13 cellular contexts compared by ENCODE assay signal in genomic region chr2:241223211-241224067, GRCh38. TPM values are rescaled to one million over a fixed set of nuclear protein-coding genes. Genes with fewer than 3 reads are reported as not detected.
DNase-seq lines count a peak whose midpoint lies in the region; ATAC-seq, FAIRE-seq and TF ChIP-seq lines count a peak whose summit lies in the region.
"Had no signal": no experiment of that assay in that cellular context is flagged by ENCODE, and none has a peak within 500 bp of the region (broad histone marks: within the 10 kb centered on the region; RNA-seq: fewer than 3 reads in every experiment).

No MANE protein-coding gene starts in this region.

- no peak for TF ChIP-seq CTCF in DND-41 (IDR thresholded peaks at IDR 0.05; ENCODE audit: borderline replicate concordance, extremely low read depth, low read length, poor library complexity, severe bottlenecking)
- no peak for TF ChIP-seq CTCF in endothelial cell of umbilical vein (IDR thresholded peaks at IDR 0.05; ENCODE audit: extremely low read depth in 1 of 2, insufficient read depth in 1 of 2, low read depth in 1 of 2, low read length in 2 of 2)
- TF ChIP-seq CTCF in neural crest cell (conservative IDR thresholded peaks at IDR 0.05) = no peak
- no peak for TF ChIP-seq CTCF in WERI-Rb-1 (IDR thresholded peaks at IDR 0.05; ENCODE audit: low read depth, low read length)

- dilution Hi-C loops in endothelial cell of umbilical vein (cut with MboI; ENCODE audit: extremely low pct_ligation_motif_present, low sequenced_read_pairs) = no loop called here

- no peak for TF ChIP-seq POLR2A in endothelial cell of umbilical vein (IDR thresholded peaks at IDR 0.05; ENCODE audit: low read depth, low read length)

- CTCF ChIA-PET in endothelial cell of umbilical vein (lab: Charles Lee) = interaction anchor here (0.9 to 1.2 kb wide), 2 partner anchors 145 to 372 kb away, joined by 3 to 5 read pairs; no protein-coding TSS in a partner anchor

- peaks cover 7% of the 10 kb centered on the region for H3K27me3 Mint-ChIP-seq in neural crest cell (ENCODE audit: low read depth)

- H3K9ac ChIP-seq in DND-41 (ENCODE audit: low read depth, low read length) (no peak overlapping the region), endothelial cell of umbilical vein (replicated peaks; ENCODE audit: extremely low read depth, insufficient read depth, low read length) (no peak overlapping the region)

- H3K4me1 ChIP-seq in DND-41 (ENCODE audit: insufficient read depth, low read length) (no peaks in the 10 kb centered on the region), endothelial cell of umbilical vein (ENCODE audit: control insufficient read depth, extremely low read depth, insufficient read depth, low read length) (peaks cover 24% of the 10 kb centered on the region)

- H3K4me3 Mint-ChIP-seq in neural crest cell = peak overlapping the region; percentile 76

- H3K9me1 ChIP-seq in endothelial cell of umbilical vein (replicated peaks; ENCODE audit: control insufficient read depth, extremely low read depth, insufficient read depth, low read length) = no peaks in the 10 kb centered on the region

- no peak overlapping the region for H3K4me2 ChIP-seq in DND-41 (ENCODE audit: insufficient read depth, low read length)
- no peak overlapping the region for H3K4me2 ChIP-seq in endothelial cell of umbilical vein (ENCODE audit: insufficient read depth, low read length)

- ATAC-seq in DND-41 (ENCODE audit: insufficient read depth, low read depth) (peak; percentile 62), HG02970 (IDR thresholded peaks at IDR 0.05; ENCODE audit: low FRiP score, unreplicated experiment) (no peak), GM18907 (IDR thresholded peaks at IDR 0.05; ENCODE audit: unreplicated experiment) (no peak)

- H3K4me1 Mint-ChIP-seq in neural crest cell = peaks cover 40% of the 10 kb centered on the region

- no peaks in the 10 kb centered on the region for H3K36me3 Mint-ChIP-seq in neural crest cell (ENCODE audit: low read depth)

- no peaks in the 10 kb centered on the region for H3K27me3 ChIP-seq in DND-41 (ENCODE audit: insufficient read depth, low read length, poor library complexity)
- H3K27me3 ChIP-seq in endothelial cell of umbilical vein (ENCODE audit: control insufficient read depth in 2 of 2, insufficient read depth in 2 of 2, low read length in 2 of 2) = no peaks in the 10 kb centered on the region
- no peaks in the 10 kb centered on the region for H3K27me3 ChIP-seq in WERI-Rb-1 (ENCODE audit: insufficient read depth, low read depth, severe bottlenecking)
- H3K27me3 ChIP-seq: transverse colon had no signal

- H2AFZ ChIP-seq in DND-41 (ENCODE audit: low read depth, low read length) (no peak overlapping the region), endothelial cell of umbilical vein (ENCODE audit: low read depth, low read length) (no peak overlapping the region)

- H3K27ac ChIP-seq in DND-41 (ENCODE audit: low read length) (no peak overlapping the region), endothelial cell of umbilical vein (ENCODE audit: insufficient read depth, low read depth, low read length) (peak overlapping the region; percentile 4), WERI-Rb-1 (no peak overlapping the region)
- H3K27ac ChIP-seq: transverse colon had no signal

- no peaks in the 10 kb centered on the region for H3K79me2 ChIP-seq in DND-41 (ENCODE audit: insufficient read depth, low read length)
- no peaks in the 10 kb centered on the region for H3K79me2 ChIP-seq in endothelial cell of umbilical vein (ENCODE audit: control insufficient read depth, insufficient read depth, low read length)

- no peaks in the 10 kb centered on the region for H3K9me3 ChIP-seq in DND-41 (ENCODE audit: insufficient read depth, low read length, severe bottlenecking)
- H3K9me3 ChIP-seq in endothelial cell of umbilical vein (replicated peaks; ENCODE audit: control insufficient read depth, insufficient read depth, low read length) = no peaks in the 10 kb centered on the region
- H3K9me3 ChIP-seq in WERI-Rb-1 (ENCODE audit: severe bottlenecking) = no peaks in the 10 kb centered on the region
- H3K9me3 ChIP-seq: transverse colon had no signal

- H3K4me3 ChIP-seq in DND-41 (ENCODE audit: low read depth in 1 of 2, low read length in 2 of 2) (no peak overlapping the region), endothelial cell of umbilical vein (replicated peaks in 1 of 3; ENCODE audit: insufficient read depth in 1 of 3, low read depth in 1 of 3, low read length in 3 of 3) (no peak overlapping the region), WERI-Rb-1 (ENCODE audit: low read depth, low read length) (no peak overlapping the region)
- H3K4me3 ChIP-seq: transverse colon had no signal

- H3K27ac Mint-ChIP-seq in neural crest cell (ENCODE audit: unreplicated experiment) = peak overlapping the region; percentile 12

- peak; percentile 86 for FAIRE-seq in endothelial cell of umbilical vein (lab: Jason Lieb, UNC)

- H3K36me3 ChIP-seq in DND-41 (ENCODE audit: insufficient read depth, low read length) (peaks cover 27% of the 10 kb centered on the region), endothelial cell of umbilical vein (ENCODE audit: control insufficient read depth in 2 of 2, extremely low read depth in 1 of 2, insufficient read depth in 2 of 2, low read length in 2 of 2) (peaks cover 2 to 19% of the 10 kb centered on the region in 2 experiments), WERI-Rb-1 (peaks cover 32% of the 10 kb centered on the region)

- no TSS peak for BruUV-seq in endothelial cell of umbilical vein (replicated peaks; lab: Mats Ljungman, UMichigan)

- POLR2A ChIA-PET in endothelial cell of umbilical vein (lab: Charles Lee) = no interaction called here

- peaks cover 11% of the 10 kb centered on the region for H4K20me1 ChIP-seq in DND-41 (ENCODE audit: insufficient read depth, low read length)
- no peaks in the 10 kb centered on the region for H4K20me1 ChIP-seq in endothelial cell of umbilical vein (replicated peaks; ENCODE audit: control insufficient read depth, extremely low read depth, insufficient read depth, low read length)

- DNase-seq in DND-41 = peak; percentile 33
- peak; percentile 51 for DNase-seq in NAMALWA (ENCODE audit: low spot score)
- DNase-seq in endothelial cell of umbilical vein (ENCODE audit: low read depth, low spot score) = peak; percentile 24
- no peak for DNase-seq in neural crest cell (ENCODE audit: low read depth, low spot score)
- DNase-seq in activated CD4-positive, CD25-positive, alpha-beta regulatory T cell (lab: John Stamatoyannopoulos, UW) = no peak
- DNase-seq in WERI-Rb-1 = no peak
- DNase-seq: activated CD4-positive, CD25-positive, alpha-beta regulatory T cell treated with anti-CD3 and anti-CD28 coated beads, Interleukin-2, amount 50 U/mL, for 72 hours; NCI-H187; RPMI8226; stimulated activated CD4-positive, alpha-beta T cell treated with anti-CD3 and anti-CD28 coated beads, Interleukin-2, amount 100 ng/mL, for 48 hours; transverse colon had no signal

- intact Hi-C loops in endothelial cell of umbilical vein (cut with micrococcal nuclease) = loop anchor here (2.0 to 5.0 kb wide), 3 partner anchors 121 to 309 kb away; partner anchors contain the start of gene MTERF4

- no peaks in the 10 kb centered on the region for H3K9me3 Mint-ChIP-seq in neural crest cell

TF ChIP-seq in endothelial cell of umbilical vein, 7 proteins besides CTCF, POLR2A, EP300 and RAD21:
- TF ChIP-seq EZH2 (IDR thresholded peaks at IDR 0.05; ENCODE audit: borderline replicate concordance, low read depth, low read length, severe bottlenecking) = no peak
- peak; percentile 32 for TF ChIP-seq POLR2AphosphoS5 (IDR thresholded peaks at IDR 0.05; ENCODE audit: insufficient read depth, low read depth, low read length)
- no peak for TF ChIP-seq MAX (IDR thresholded peaks at IDR 0.05; ENCODE audit: insufficient read depth, insufficient read length)
- TF ChIP-seq GATA2 (IDR thresholded peaks at IDR 0.05; ENCODE audit: insufficient read depth, insufficient read length, low read depth, low read length) = no peak
TF ChIP-seq in endothelial cell of umbilical vein: peak in this region for 1.

RNA-seq across cellular contexts. Expression of gene ANO7, which starts 35.0 kb away (rescaled TPM):
- 2.5 and 2.8 TPM in 2 replicates for total RNA-seq in endothelial cell of umbilical vein
- polyA plus RNA-seq in endothelial cell of umbilical vein = 0.51 and 0.81 TPM in 2 replicates
- 0.61 and 0.97 TPM in 2 replicates for polyA plus RNA-seq in endothelial cell of umbilical vein (2011; cell fraction: cytosol; rRNA removed)
- polyA plus RNA-seq in endothelial cell of umbilical vein (2011; cell fraction: nucleus; rRNA removed) = 1.9 and 2.1 TPM in 2 replicates
- polyA plus RNA-seq in endothelial cell of umbilical vein (2012) = 1.6 and 2.2 TPM in 2 replicates
- 0.56 and 1.7 TPM in 2 replicates for polyA minus RNA-seq in endothelial cell of umbilical vein
- polyA minus RNA-seq in endothelial cell of umbilical vein (2011; cell fraction: cytosol; rRNA and poly(A)+ RNA removed) = 1.5 TPM
- 1.2 and 1.3 TPM in 2 replicates for polyA minus RNA-seq in endothelial cell of umbilical vein (2011; cell fraction: nucleus; rRNA and poly(A)+ RNA removed)
- 3.2 TPM in 2 replicates for total RNA-seq in neural crest cell

Comparison
In these comparisons a context has a peak if more than half of its experiments do, and no peak if none do; other contexts are left out.
1. DNase-seq: peak in DND-41 (single experiment), NAMALWA (single experiment) and endothelial cell of umbilical vein (single experiment); none in neural crest cell (single experiment), activated CD4-positive, CD25-positive, alpha-beta regulatory T cell (0 of 4) and WERI-Rb-1 (single experiment).